ENCODE assay signal across 8 cellular contexts in the genomic region with DNA sequence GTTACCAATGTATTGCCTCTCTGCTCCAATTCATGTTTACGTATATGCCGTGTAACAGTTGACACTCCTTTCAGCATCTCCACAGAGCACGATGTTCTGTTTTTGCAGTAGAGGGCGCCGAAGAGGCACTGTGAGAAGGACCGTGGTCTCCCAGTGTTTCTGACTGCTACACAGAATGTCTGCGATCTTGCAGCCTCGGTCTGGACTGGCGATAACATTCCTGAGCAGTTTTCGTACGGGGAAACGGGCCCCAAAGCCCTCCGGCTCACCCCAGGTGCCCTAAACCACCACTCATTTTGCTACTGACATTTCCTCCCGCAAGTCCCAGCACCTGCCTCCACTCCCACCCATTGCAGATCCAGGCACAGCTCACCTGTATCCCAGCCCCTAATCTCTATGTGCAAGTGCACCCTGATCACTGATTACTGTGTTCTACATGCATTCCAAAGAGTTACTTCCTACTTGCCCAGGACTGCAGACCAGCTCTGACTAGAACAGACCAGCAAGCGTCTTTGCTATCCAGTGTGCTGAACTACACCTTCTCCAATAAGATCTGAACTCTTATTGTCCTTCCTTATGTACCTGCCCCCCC. TPM values are rescaled to one million over a fixed set of nuclear protein-coding genes. Genes with fewer than 3 reads are reported as not detected.
A peak's percentile ranks its signal among the peaks of the same experiment; 100 is the strongest.
DNase-seq lines count a peak whose midpoint lies in the region; ATAC-seq lines count a peak whose summit lies in the region.

No MANE protein-coding gene starts in this region.

- peak; percentile 27 for DNase-seq in SIG-M5 treated with dmso at 0.1 percent for 504 hours (lab: John Stamatoyannopoulos, UW; ENCODE audit: unreplicated experiment)
- DNase-seq in SIG-M5 (lab: John Stamatoyannopoulos, UW) = no peak
- peak; percentile 53 for DNase-seq in NCI-H146 treated with DMSO at 0.1 percent for 48 hours (lab: John Stamatoyannopoulos, UW; ENCODE audit: unreplicated experiment)
- peak; percentile 67 for DNase-seq in activated CD4-positive, alpha-beta T cell treated with anti-CD3 and anti-CD28 coated beads for 48 hours
- peak; percentile 48 for DNase-seq in lung microvascular endothelial cell (ENCODE audit: low read depth in 2 of 2)
- DNase-seq in stimulated activated CD8-positive, alpha-beta memory T cell treated with anti-CD3 and anti-CD28 coated beads, Interleukin-15, amount 100 ng/mL, for 48 hours (ENCODE audit: low read depth in 2 of 2) = peak; percentile 14 to 26

- H3K27me3 ChIP-seq in duodenal mucosa (ENCODE audit: control insufficient read depth in 1 of 2, insufficient read depth in 2 of 2, low read length in 2 of 2) = no peaks in the 10 kb centered on the region

- ATAC-seq in HG02610 (IDR thresholded peaks at IDR 0.05; ENCODE audit: unreplicated experiment) = peak; percentile 83

- no peaks in the 10 kb centered on the region for H3K9me3 ChIP-seq in duodenal mucosa (ENCODE audit: control insufficient read depth in 1 of 2, low read length in 2 of 2)

- no peak overlapping the region for H3K9ac ChIP-seq in duodenal mucosa (ENCODE audit: low read depth in 1 of 2, low read length in 2 of 2)

- peak overlapping the region; percentile 53 to 62 for H3K4me3 ChIP-seq in duodenal mucosa (ENCODE audit: low read depth in 1 of 2, low read length in 2 of 2)

- no peaks in the 10 kb centered on the region for H3K36me3 ChIP-seq in duodenal mucosa (ENCODE audit: control insufficient read depth in 1 of 2, insufficient read depth in 2 of 2, low read length in 2 of 2)

- peaks cover 6 to 16% of the 10 kb centered on the region in 2 donors for H3K4me1 ChIP-seq in duodenal mucosa (ENCODE audit: control insufficient read depth in 1 of 2, insufficient read depth in 2 of 2, low read length in 2 of 2)

- H3K27ac ChIP-seq in duodenal mucosa (ENCODE audit: low read depth, low read length) = no peak overlapping the region

RNA-seq across cellular contexts. Expression of gene NFXL1, which starts 12.4 kb away (rescaled TPM):
- 3.5 and 5.6 TPM in 2 replicates for total RNA-seq in lung microvascular endothelial cell
